2 cellular contexts compared by ENCODE assay signal in the genomic region with DNA sequence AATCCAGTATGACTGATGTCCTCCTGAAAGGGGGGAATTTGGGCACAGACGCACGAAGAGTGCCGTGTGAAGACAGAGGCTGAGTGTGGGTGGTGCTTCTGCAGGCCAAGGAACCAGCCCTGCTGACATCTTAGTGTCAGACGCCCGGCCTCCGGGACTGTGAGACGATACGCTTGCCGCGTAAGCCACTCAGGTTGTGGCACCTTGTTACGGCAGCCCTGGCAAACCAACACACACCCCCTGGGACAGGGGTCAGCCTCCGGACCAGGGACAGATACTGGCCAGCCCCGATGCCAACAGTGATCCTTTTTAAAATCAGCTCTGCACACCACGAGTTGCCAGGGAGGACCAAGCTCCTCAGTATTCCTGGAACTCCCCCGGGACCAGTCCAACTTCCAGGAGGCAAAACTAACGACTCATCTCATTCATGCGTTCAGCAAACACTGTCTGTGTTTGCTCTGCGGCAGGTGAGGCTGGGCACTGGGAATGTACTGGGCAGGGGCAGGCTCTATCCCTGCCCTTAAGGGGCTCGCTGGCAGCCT.
TF ChIP-seq lines count a peak whose summit lies in the region.

No MANE protein-coding gene starts in this region.

TF ChIP-seq in HEK293, 187 proteins besides CTCF, POLR2A, EP300 and RAD21:
- peak; percentile 50 for TF ChIP-seq ZNF600 (tag by site-specific recombination; IDR thresholded peaks at IDR 0.05)
- TF ChIP-seq INSM2 (tag by site-specific recombination; IDR thresholded peaks at IDR 0.05), result no peak
- TF ChIP-seq GLIS1 (tag by site-specific recombination; IDR thresholded peaks at IDR 0.05), result peak; percentile 46

TF ChIP-seq in HepG2, 621 proteins besides CTCF, POLR2A, EP300 and RAD21 (continues in another document):
- TF ChIP-seq ZNF598 (CRISPR knock-in tag; IDR thresholded peaks at IDR 0.05; ENCODE audit: borderline replicate concordance) (no peak), SRSF9 (IDR thresholded peaks at IDR 0.05; ENCODE audit: borderline replicate concordance, insufficient read depth, low read depth, low read length, poor library complexity, severe bottlenecking) (no peak), ARID3A (IDR thresholded peaks at IDR 0.05; ENCODE audit: low read depth, low read length) (no peak), NRL (CRISPR knock-in tag; IDR thresholded peaks at IDR 0.05; ENCODE audit: borderline replicate concordance) (peak; percentile 37; the same call in 1 of the 2 replicates), TRIM22 (IDR thresholded peaks at IDR 0.05) (no peak), ZNF691 (CRISPR knock-in tag; IDR thresholded peaks at IDR 0.05; ENCODE audit: borderline replicate concordance, low read depth) (no peak), SUZ12 (IDR thresholded peaks at IDR 0.05; ENCODE audit: low read depth, low read length) (no peak), ATF3 (CRISPR knock-in tag; IDR thresholded peaks at IDR 0.05) (no peak), TCF7 (IDR thresholded peaks at IDR 0.05; ENCODE audit: low read depth) (no peak), KDM2A (CRISPR knock-in tag; IDR thresholded peaks at IDR 0.05; ENCODE audit: borderline replicate concordance, low read depth) (0 out of 2 replicates have a peak, but pooled peaks have one; percentile 32), ZNF33A (CRISPR knock-in tag; IDR thresholded peaks at IDR 0.05; ENCODE audit: borderline replicate concordance) (no peak), ZNF558 (CRISPR knock-in tag; IDR thresholded peaks at IDR 0.05; ENCODE audit: borderline replicate concordance) (no peak), BRD4 (CRISPR knock-in tag; IDR thresholded peaks at IDR 0.05) (no peak), SALL1 (CRISPR knock-in tag; IDR thresholded peaks at IDR 0.05) (0 out of 2 replicates have a peak, but pooled peaks have one; percentile 37), ARHGAP35 (CRISPR knock-in tag; IDR thresholded peaks at IDR 0.05; ENCODE audit: borderline replicate concordance) (no peak), MLLT10 (CRISPR knock-in tag; IDR thresholded peaks at IDR 0.05) (no peak), SNAPC5 (CRISPR knock-in tag; IDR thresholded peaks at IDR 0.05; ENCODE audit: borderline replicate concordance) (no peak), BRCA1 (CRISPR knock-in tag; IDR thresholded peaks at IDR 0.05) (no peak), SOX6 (IDR thresholded peaks at IDR 0.05) (no peak), SOX6 (CRISPR knock-in tag; IDR thresholded peaks at IDR 0.05) (no peak), ZNF710 (CRISPR knock-in tag; IDR thresholded peaks at IDR 0.05; ENCODE audit: borderline replicate concordance) (peak; percentile 94), ZNF451 (CRISPR knock-in tag; IDR thresholded peaks at IDR 0.05) (no peak), ZUFSP (CRISPR knock-in tag; IDR thresholded peaks at IDR 0.05; ENCODE audit: borderline replicate concordance) (no peak), EED (CRISPR knock-in tag; IDR thresholded peaks at IDR 0.05) (no peak), ZNF781 (CRISPR knock-in tag; IDR thresholded peaks at IDR 0.05; ENCODE audit: borderline replicate concordance, not compliant biosample characterization) (no peak), HMGA1 (CRISPR knock-in tag; conservative IDR thresholded peaks at IDR 0.05) (no peak), TEAD3 (CRISPR knock-in tag; optimal IDR thresholded peaks at IDR 0.05; ENCODE audit: borderline replicate concordance) (peak; percentile 44), ZBTB4 (CRISPR knock-in tag; IDR thresholded peaks at IDR 0.05; ENCODE audit: borderline replicate concordance) (no peak), SP1 (IDR thresholded peaks at IDR 0.05) (no peak), SP1 (CRISPR knock-in tag; IDR thresholded peaks at IDR 0.05) (no peak), ZFX (CRISPR knock-in tag; IDR thresholded peaks at IDR 0.05; ENCODE audit: low read depth) (peak; percentile 14; the same call in 1 of the 2 replicates), ZBTB33 (CRISPR knock-in tag; IDR thresholded peaks at IDR 0.05) (no peak), GTF3A (CRISPR knock-in tag; conservative IDR thresholded peaks at IDR 0.05) (no peak)
- TF ChIP-seq, protein P1, sequence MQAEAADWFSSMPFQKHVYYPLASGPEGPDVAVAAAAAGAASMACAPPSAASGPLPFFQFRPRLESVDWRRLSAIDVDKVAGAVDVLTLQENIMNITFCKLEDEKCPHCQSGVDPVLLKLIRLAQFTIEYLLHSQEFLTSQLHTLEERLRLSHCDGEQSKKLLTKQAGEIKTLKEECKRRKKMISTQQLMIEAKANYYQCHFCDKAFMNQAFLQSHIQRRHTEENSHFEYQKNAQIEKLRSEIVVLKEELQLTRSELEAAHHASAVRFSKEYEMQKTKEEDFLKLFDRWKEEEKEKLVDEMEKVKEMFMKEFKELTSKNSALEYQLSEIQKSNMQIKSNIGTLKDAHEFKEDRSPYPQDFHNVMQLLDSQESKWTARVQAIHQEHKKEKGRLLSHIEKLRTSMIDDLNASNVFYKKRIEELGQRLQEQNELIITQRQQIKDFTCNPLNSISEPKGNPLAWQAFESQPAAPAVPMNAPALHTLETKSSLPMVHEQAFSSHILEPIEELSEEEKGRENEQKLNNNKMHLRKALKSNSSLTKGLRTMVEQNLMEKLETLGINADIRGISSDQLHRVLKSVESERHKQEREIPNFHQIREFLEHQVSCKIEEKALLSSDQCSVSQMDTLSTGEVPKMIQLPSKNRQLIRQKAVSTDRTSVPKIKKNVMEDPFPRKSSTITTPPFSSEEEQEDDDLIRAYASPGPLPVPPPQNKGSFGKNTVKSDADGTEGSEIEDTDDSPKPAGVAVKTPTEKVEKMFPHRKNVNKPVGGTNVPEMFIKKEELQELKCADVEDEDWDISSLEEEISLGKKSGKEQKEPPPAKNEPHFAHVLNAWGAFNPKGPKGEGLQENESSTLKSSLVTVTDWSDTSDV (CRISPR knock-in tag; IDR thresholded peaks at IDR 0.05), result 0 out of 2 replicates have a peak, but pooled peaks have one; percentile 28
- TF ChIP-seq, protein P2, sequence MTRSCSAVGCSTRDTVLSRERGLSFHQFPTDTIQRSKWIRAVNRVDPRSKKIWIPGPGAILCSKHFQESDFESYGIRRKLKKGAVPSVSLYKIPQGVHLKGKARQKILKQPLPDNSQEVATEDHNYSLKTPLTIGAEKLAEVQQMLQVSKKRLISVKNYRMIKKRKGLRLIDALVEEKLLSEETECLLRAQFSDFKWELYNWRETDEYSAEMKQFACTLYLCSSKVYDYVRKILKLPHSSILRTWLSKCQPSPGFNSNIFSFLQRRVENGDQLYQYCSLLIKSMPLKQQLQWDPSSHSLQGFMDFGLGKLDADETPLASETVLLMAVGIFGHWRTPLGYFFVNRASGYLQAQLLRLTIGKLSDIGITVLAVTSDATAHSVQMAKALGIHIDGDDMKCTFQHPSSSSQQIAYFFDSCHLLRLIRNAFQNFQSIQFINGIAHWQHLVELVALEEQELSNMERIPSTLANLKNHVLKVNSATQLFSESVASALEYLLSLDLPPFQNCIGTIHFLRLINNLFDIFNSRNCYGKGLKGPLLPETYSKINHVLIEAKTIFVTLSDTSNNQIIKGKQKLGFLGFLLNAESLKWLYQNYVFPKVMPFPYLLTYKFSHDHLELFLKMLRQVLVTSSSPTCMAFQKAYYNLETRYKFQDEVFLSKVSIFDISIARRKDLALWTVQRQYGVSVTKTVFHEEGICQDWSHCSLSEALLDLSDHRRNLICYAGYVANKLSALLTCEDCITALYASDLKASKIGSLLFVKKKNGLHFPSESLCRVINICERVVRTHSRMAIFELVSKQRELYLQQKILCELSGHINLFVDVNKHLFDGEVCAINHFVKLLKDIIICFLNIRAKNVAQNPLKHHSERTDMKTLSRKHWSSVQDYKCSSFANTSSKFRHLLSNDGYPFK (CRISPR knock-in tag; IDR thresholded peaks at IDR 0.05; ENCODE audit: borderline replicate concordance), result 0 out of 2 replicates have a peak, but pooled peaks have one; percentile 20
